Comparison of ENCODE assay signal across 18 cellular contexts in the genomic region with DNA sequence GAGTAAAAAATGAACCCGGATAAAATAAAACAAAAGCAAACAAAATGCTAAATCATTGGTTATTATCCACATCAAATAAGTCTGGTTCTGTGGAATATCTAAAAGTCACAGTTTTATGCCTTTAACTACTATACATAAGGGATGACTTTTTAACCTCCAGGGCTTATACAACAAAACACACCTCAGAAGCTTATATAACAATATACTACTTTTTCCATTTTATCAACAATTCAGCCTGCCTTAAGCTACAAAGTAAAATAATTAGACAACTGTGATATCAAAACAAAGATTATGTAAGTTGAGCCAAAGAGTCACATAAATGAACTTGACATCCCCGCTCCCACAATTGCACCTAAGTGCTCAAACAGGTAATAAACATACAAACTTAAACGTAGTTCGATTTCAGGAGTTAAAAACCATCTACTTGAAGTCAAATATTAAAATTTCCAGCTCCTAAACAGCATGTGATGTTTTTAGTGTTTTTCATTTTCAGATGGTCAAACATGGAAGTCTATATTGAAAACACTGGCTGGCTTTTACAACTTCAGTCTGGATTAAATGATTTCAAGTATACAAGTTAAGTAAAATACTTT.
"Had no signal": no experiment of that assay in that cellular context is flagged by ENCODE, and none has a peak within 500 bp of the region (broad histone marks: within the 10 kb centered on the region; RNA-seq: fewer than 3 reads in every experiment).

No MANE protein-coding gene starts in this region.

- H3K36me3 ChIP-seq: ovary, prostate gland had no signal

- DNase-seq: activated naive CD4-positive, alpha-beta T cell; activated T-cell treated with anti-CD3 and anti-CD28 coated beads, Interleukin-2, amount 50 U/mL, for 24 hours; cerebellar nuclear complex; erythroblast; head of caudate nucleus; hypothalamus; left ventricle myocardium superior; midbrain; natural killer cell; ovary; stimulated activated CD4-positive, alpha-beta T cell treated with anti-CD3 and anti-CD28 coated beads, Interleukin-12 subunit alpha, Interleukin-12 subunit beta, amount 100 ng/mL, for 4 hours; stimulated activated CD4-positive, alpha-beta T cell treated with anti-CD3 and anti-CD28 coated beads, Interleukin-1b, Interleukin-23, amount 100 ng/mL, for 48 hours; stomach; T-helper 1 cell; transverse colon had no signal

- H3K9me3 ChIP-seq: gastroesophageal sphincter, ovary, prostate gland, right atrium auricular region, stomach, transverse colon had no signal

- H3K4me1 ChIP-seq: prostate gland, right atrium auricular region, stomach, transverse colon had no signal

- H3K27me3 ChIP-seq: gastroesophageal sphincter, ovary, right atrium auricular region, stomach, transverse colon had no signal

- H3K27ac ChIP-seq: ovary, prostate gland, right atrium auricular region, stomach, transverse colon had no signal

- H3K4me3 ChIP-seq: gastroesophageal sphincter, ovary, prostate gland, right atrium auricular region, stomach, transverse colon had no signal
